In genomic region chr20:1118336-1119127, GRCh38 we compare ENCODE assay signal across 7 cellular contexts. TPM values are rescaled to one million over a fixed set of nuclear protein-coding genes. Genes with fewer than 3 reads are reported as not detected.
DNase-seq lines count a peak whose midpoint lies in the region; ATAC-seq and TF ChIP-seq lines count a peak whose summit lies in the region.

PSMF1 (plus strand) TSS chr20:1118602; CDS start chr20:1118774, 172 bp downstream.

- H3K4me1 ChIP-seq in hepatocyte (ENCODE audit: insufficient read depth): peaks cover 19% of the 10 kb centered on the region

- H3K4me3 ChIP-seq in astrocyte of the cerebellum (ENCODE audit: low read depth, low read length): peak within 1 kb of the TSS; percentile 98
- peak within 1 kb of the TSS; percentile 91 for H3K4me3 ChIP-seq in hepatocyte

- no peaks in the 10 kb centered on the region for H3K36me3 ChIP-seq in hepatocyte (replicated peaks; ENCODE audit: insufficient read depth, low read depth)

- under 1% methylated on average over 52 of the region's 62 CpGs for WGBS in hepatocyte (ENCODE audit: low lambda C conversion rate, missing lambda C conversion rate)

- H2AFZ ChIP-seq in hepatocyte: peak within 1 kb of the TSS; percentile 83

- ATAC-seq in GM18505 (IDR thresholded peaks at IDR 0.05; ENCODE audit: unreplicated experiment) (peak; percentile 96), HG02973 (IDR thresholded peaks at IDR 0.05; ENCODE audit: unreplicated experiment) (peak; percentile 90)

- H3K4me2 ChIP-seq in hepatocyte: peak within 1 kb of the TSS; percentile 87

- TF ChIP-seq CTCF in astrocyte of the cerebellum (IDR thresholded peaks at IDR 0.05; ENCODE audit: low read depth, low read length, missing control alignments) (no peak), hepatocyte (IDR thresholded peaks at IDR 0.05; ENCODE audit: poor library complexity) (peak; percentile 17)

- peak within 1 kb of the TSS; percentile 88 for H3K27ac ChIP-seq in hepatocyte

- H3K79me2 ChIP-seq in hepatocyte: peaks cover 54% of the 10 kb centered on the region

- DNase-seq in NCI-H2029 (lab: John Stamatoyannopoulos, UW) (peak; percentile 92), T-helper 22 cell (ENCODE audit: low read depth) (peak; percentile 90), astrocyte of the cerebellum (ENCODE audit: low read depth) (peak; percentile 74), hepatocyte (ENCODE audit: low spot score) (peak; percentile 97), retina (peak; percentile 98)

- in situ Hi-C loops in astrocyte of the cerebellum (cut with HindIII; ENCODE audit: low sequenced_read_pairs): no loop called here

- H3K27me3 ChIP-seq in hepatocyte: no peaks in the 10 kb centered on the region

- no peaks in the 10 kb centered on the region for H3K9me2 ChIP-seq in hepatocyte (replicated peaks; ENCODE audit: insufficient read depth)

- H4K20me1 ChIP-seq in hepatocyte (ENCODE audit: insufficient read depth, poor library complexity, severe bottlenecking): peaks cover 13% of the 10 kb centered on the region

- TF ChIP-seq POLR2A in GM18505 (IDR thresholded peaks at IDR 0.05; ENCODE audit: borderline replicate concordance, extremely low read depth, insufficient read depth, insufficient read length): peak; percentile 97

- H3K9me3 ChIP-seq in hepatocyte (ENCODE audit: low read depth): no peaks in the 10 kb centered on the region

RNA-seq across cellular contexts. Expression of gene PSMF1, which starts in this region (rescaled TPM):
- 65.2 and 97.3 TPM in 2 replicates for total RNA-seq in hepatocyte
- 125 and 126 TPM in 2 replicates for polyA plus RNA-seq in hepatocyte

Comparison
In these comparisons a context has a peak if more than half of its experiments do, and no peak if none do; other contexts are left out.
1. Peak in every context shown above with its lines: DNase-seq, ATAC-seq, H3K4me3 ChIP-seq and H3K27ac ChIP-seq.